13 cellular contexts compared by ENCODE assay signal in the genomic region with DNA sequence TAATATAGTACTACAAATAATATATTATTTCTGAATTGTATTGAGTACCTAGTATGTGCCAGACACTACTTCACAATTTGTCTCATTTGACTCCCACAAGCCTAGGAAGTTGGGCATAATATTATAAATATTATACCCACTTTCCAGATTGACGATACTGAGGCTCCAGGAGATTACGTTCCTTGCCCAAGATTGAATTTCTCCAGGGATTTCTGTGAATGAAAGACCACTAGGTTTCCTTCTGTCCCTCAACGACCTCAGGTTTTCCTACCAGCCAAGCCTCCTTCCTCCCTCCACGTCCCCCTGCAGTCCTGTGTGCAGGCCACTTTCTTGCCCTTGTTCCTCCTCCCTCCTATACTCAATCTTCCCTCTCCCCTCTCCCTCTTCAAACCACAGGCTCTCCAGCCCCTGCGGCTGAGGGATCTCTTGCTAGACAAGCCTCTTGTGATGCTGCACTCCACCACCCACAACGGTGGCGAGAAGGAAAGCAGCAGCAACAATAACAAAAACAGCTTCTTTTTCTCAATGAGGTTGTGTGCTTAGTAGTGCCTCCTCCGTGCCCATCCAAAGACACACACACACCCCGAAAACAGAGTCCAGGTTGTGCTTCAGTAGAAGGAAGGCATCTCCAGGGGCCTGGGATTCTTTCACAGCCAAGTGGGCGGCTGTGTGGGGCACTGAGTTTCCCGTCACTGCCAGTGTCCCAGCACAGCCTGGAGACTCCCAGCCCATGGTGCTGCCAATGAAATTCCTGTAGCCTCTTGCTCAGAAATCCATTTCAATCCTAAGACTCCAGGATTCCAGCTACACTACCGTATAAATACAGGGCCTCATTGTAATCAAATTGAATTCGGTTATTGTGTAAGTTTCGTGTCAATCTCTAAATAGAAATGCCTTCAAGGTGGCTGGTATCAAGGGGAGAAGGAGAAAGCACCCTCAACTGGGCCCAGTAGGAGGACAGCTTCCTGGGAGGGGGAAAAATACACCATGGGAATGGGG.
DNase-seq lines count a peak whose midpoint lies in the region; ATAC-seq, FAIRE-seq and TF ChIP-seq lines count a peak whose summit lies in the region.
"Had no signal": no experiment of that assay in that cellular context is flagged by ENCODE, and none has a peak within 500 bp of the region (broad histone marks: within the 10 kb centered on the region; RNA-seq: fewer than 3 reads in every experiment).

No MANE protein-coding gene starts in this region.

- POLR2A ChIA-PET in HCT116 (lab: Charles Lee), result no interaction called here

- H3K4me1 ChIP-seq in HCT116 (ENCODE audit: control insufficient read depth in 1 of 2, insufficient read depth in 2 of 2, low read length in 2 of 2) (peaks cover 36 to 56% of the 10 kb centered on the region in 2 experiments), astrocyte (ENCODE audit: insufficient read depth, low read length) (peaks cover 30% of the 10 kb centered on the region), muscle layer of duodenum (ENCODE audit: control insufficient read depth in 1 of 2, insufficient read depth in 2 of 2, low read length in 2 of 2) (peaks cover 0 to 32% of the 10 kb centered on the region in 2 donors)
- H3K4me1 ChIP-seq: HAP-1 had no signal

- no peak overlapping the region for H3K9ac ChIP-seq in HCT116 (ENCODE audit: low read length)
- H3K9ac ChIP-seq in astrocyte (ENCODE audit: low read length), result no peak overlapping the region

- no peak for FAIRE-seq in astrocyte (lab: Jason Lieb, UNC)
- FAIRE-seq: endothelial cell of umbilical vein, kidney had no signal

- peaks cover 24% of the 10 kb centered on the region for H3K27me3 Mint-ChIP-seq in astrocyte (ENCODE audit: low read depth, unreplicated experiment)

- peaks cover 16% of the 10 kb centered on the region for H3K4me1 Mint-ChIP-seq in astrocyte (ENCODE audit: low read depth, unreplicated experiment)

- H3K4me3 Mint-ChIP-seq in astrocyte (ENCODE audit: unreplicated experiment), result no peak overlapping the region

- H3K27ac Mint-ChIP-seq in astrocyte (ENCODE audit: unreplicated experiment), result peak overlapping the region; percentile 47

- intact Hi-C loops in HCT116 (cut with micrococcal nuclease), result no loop called here

- no peaks in the 10 kb centered on the region for H3K9me2 ChIP-seq in HCT116 (ENCODE audit: insufficient read depth)

- H3K36me3 Mint-ChIP-seq in astrocyte (ENCODE audit: low read depth, unreplicated experiment), result peaks cover 1% of the 10 kb centered on the region

- H3K4me2 ChIP-seq in HCT116 (ENCODE audit: low read length), result peak overlapping the region; percentile 85
- H3K4me2 ChIP-seq in astrocyte (ENCODE audit: low read length), result peak overlapping the region; percentile 38

- H3K79me2 ChIP-seq in HCT116 (ENCODE audit: insufficient read depth, low read length), result no peaks in the 10 kb centered on the region
- H3K79me2 ChIP-seq in astrocyte (ENCODE audit: insufficient read depth, low read length), result no peaks in the 10 kb centered on the region

- H3K9me3 ChIP-seq in HCT116 (ENCODE audit: control insufficient read depth in 1 of 2, insufficient read depth in 1 of 2, low read depth in 1 of 2, low read length in 2 of 2), result no peaks in the 10 kb centered on the region
- H3K9me3 ChIP-seq in astrocyte (ENCODE audit: insufficient read depth, low read depth, low read length), result no peaks in the 10 kb centered on the region
- no peaks in the 10 kb centered on the region for H3K9me3 ChIP-seq in muscle layer of duodenum (ENCODE audit: control insufficient read depth in 1 of 2, low read length in 2 of 2)
- H3K9me3 ChIP-seq: HAP-1, mucosa of descending colon had no signal

- H3K9me3 Mint-ChIP-seq in astrocyte (ENCODE audit: unreplicated experiment), result no peaks in the 10 kb centered on the region

- TF ChIP-seq POLR2A in HCT116 (IDR thresholded peaks at IDR 0.05; ENCODE audit: borderline replicate concordance, extremely low read depth, insufficient read depth, insufficient read length), result no peak

- no TSS peak for BruUV-seq in HCT116 (replicated peaks; lab: Mats Ljungman, UMichigan)

- H2AFZ ChIP-seq in HCT116 (ENCODE audit: low read depth, low read length, poor library complexity, severe bottlenecking) (no peak overlapping the region), astrocyte (ENCODE audit: low read depth, low read length) (no peak overlapping the region)

- RAD21 ChIA-PET in HCT116 (lab: Charles Lee; ENCODE audit: low non-redundant PET in 1 of 2, low total read pairs in 2 of 2, uncharacterized antibody in 2 of 2, unreplicated experiment in 2 of 2), result interaction anchor here in 1 of 2 experiments (0.6 kb wide), 1 partner anchor 18 kb away, joined by 4 read pairs; no protein-coding TSS in a partner anchor

- H4K20me1 ChIP-seq in HCT116 (ENCODE audit: insufficient read depth) (no peaks in the 10 kb centered on the region), astrocyte (ENCODE audit: insufficient read depth, low read length) (no peaks in the 10 kb centered on the region)

- DNase-seq in HCT116 (ENCODE audit: low read depth, low spot score), result no peak
- no peak for DNase-seq in astrocyte (ENCODE audit: low read depth)
- peak; percentile 33 for DNase-seq in superior temporal gyrus (ENCODE audit: extremely low spot score)
- DNase-seq in NCI-H1048 (lab: John Stamatoyannopoulos, UW), result no peak
- DNase-seq: cerebellar nuclear complex, T-helper 9 cell had no signal

- CTCF ChIA-PET in HCT116 (lab: Charles Lee), result no interaction called here

- H3K27me3 ChIP-seq in HCT116 (ENCODE audit: insufficient read depth, low read length) (no peaks in the 10 kb centered on the region), astrocyte (ENCODE audit: insufficient read depth, low read length) (peaks cover 22% of the 10 kb centered on the region), muscle layer of duodenum (ENCODE audit: low read depth, low read length) (peaks cover 7% of the 10 kb centered on the region)

- no peak for ATAC-seq in HCT116
- no peak for ATAC-seq in HG03280 (IDR thresholded peaks at IDR 0.05; ENCODE audit: unreplicated experiment)
- no peak for ATAC-seq in GM18498 (IDR thresholded peaks at IDR 0.05; ENCODE audit: unreplicated experiment)

- 0 out of 2 replicates have a peak overlapping the region, but pooled peaks have one; percentile 30 for H3K27ac ChIP-seq in HCT116 (ENCODE audit: low read depth, low read length)
- no peak overlapping the region for H3K27ac ChIP-seq in astrocyte (ENCODE audit: low read depth, low read length)
- H3K27ac ChIP-seq in muscle layer of duodenum (ENCODE audit: low read length), result peak overlapping the region; percentile 35

- TF ChIP-seq RAD21 in HCT116 (IDR thresholded peaks at IDR 0.05; ENCODE audit: low read depth), result no peak

- H3K36me3 ChIP-seq in HCT116 (ENCODE audit: control insufficient read depth in 1 of 2, insufficient read depth in 2 of 2, low read length in 2 of 2) (no peaks in the 10 kb centered on the region), astrocyte (ENCODE audit: insufficient read depth, low read length) (no peaks in the 10 kb centered on the region), muscle layer of duodenum (ENCODE audit: control insufficient read depth in 1 of 2, insufficient read depth in 2 of 2, low read length in 2 of 2) (no peaks in the 10 kb centered on the region)
- H3K36me3 ChIP-seq: HAP-1 had no signal

- TF ChIP-seq CTCF in HCT116 (IDR thresholded peaks at IDR 0.05 in 2 of 3, conservative IDR thresholded peaks at IDR 0.05 in 1 of 3; ENCODE audit: borderline replicate concordance in 1 of 3, insufficient read depth in 1 of 3, low read depth in 2 of 3, low read length in 2 of 3) (no peak), astrocyte (IDR thresholded peaks at IDR 0.05; ENCODE audit: insufficient read depth, low read depth, low read length) (no peak)

- H3K4me3 ChIP-seq in HCT116 (replicated peaks in 1 of 2; ENCODE audit: low read depth in 1 of 2, low read length in 2 of 2), result no peak overlapping the region
- H3K4me3 ChIP-seq in astrocyte (ENCODE audit: insufficient read depth, low read depth, low read length), result no peak overlapping the region
- H3K4me3 ChIP-seq in muscle layer of duodenum (ENCODE audit: low read depth in 1 of 2, low read length in 2 of 2), result no peak overlapping the region
- H3K4me3 ChIP-seq: HAP-1, mucosa of descending colon had no signal

TF ChIP-seq in HCT116, 20 proteins besides CTCF, POLR2A, EP300 and RAD21:
- TF ChIP-seq, protein P1, sequence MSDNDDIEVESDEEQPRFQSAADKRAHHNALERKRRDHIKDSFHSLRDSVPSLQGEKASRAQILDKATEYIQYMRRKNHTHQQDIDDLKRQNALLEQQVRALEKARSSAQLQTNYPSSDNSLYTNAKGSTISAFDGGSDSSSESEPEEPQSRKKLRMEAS (IDR thresholded peaks at IDR 0.05), result no peak
- TF ChIP-seq EZH2 (IDR thresholded peaks at IDR 0.05) (no peak), SIN3A (IDR thresholded peaks at IDR 0.05; ENCODE audit: low read depth) (no peak)
- TF ChIP-seq, protein P2, sequence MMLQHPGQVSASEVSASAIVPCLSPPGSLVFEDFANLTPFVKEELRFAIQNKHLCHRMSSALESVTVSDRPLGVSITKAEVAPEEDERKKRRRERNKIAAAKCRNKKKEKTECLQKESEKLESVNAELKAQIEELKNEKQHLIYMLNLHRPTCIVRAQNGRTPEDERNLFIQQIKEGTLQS (IDR thresholded peaks at IDR 0.05), result no peak
